8 cellular contexts compared by ENCODE assay signal in genomic region chr11:63536669-63537292, GRCh38. TPM values are rescaled to one million over a fixed set of nuclear protein-coding genes. Genes with fewer than 3 reads are reported as not detected.
A peak's percentile ranks its signal among the peaks of the same experiment; 100 is the strongest.
DNase-seq lines count a peak whose midpoint lies in the region; ATAC-seq and TF ChIP-seq lines count a peak whose summit lies in the region.

TSS of gene PLAAT4 (plus strand) at chr11:63536808. CDS start at chr11:63536869, 61 bp downstream.

- peak; percentile 54 for DNase-seq in DMS 273 (lab: John Stamatoyannopoulos, UW; ENCODE audit: unreplicated experiment)
- no peak for DNase-seq in DMS 273 treated with DMSO at 0.1 percent for 48 hours (lab: John Stamatoyannopoulos, UW)
- DNase-seq in NCI-H1092 (lab: John Stamatoyannopoulos, UW) = peak; percentile 60
- no peak for DNase-seq in activated naive CD8-positive, alpha-beta T cell treated with anti-CD3 and anti-CD28 coated beads, Interleukin-2, amount 50 U/mL, for 24 hours
- DNase-seq in Right ventricle myocardium superior = no peak
- DNase-seq in posterior cingulate gyrus = peak; percentile 29 to 88 (median 53)
- no peak for DNase-seq in BE2C

- no peaks in the 10 kb centered on the region for H3K27me3 Mint-ChIP-seq in activated naive CD8-positive, alpha-beta T cell treated with anti-CD3 and anti-CD28 coated beads, Interleukin-2, amount 50 U/mL, for 24 hours

- ATAC-seq in activated naive CD8-positive, alpha-beta T cell treated with anti-CD3 and anti-CD28 coated beads, Interleukin-2, amount 50 U/mL, for 24 hours = peak; percentile 42
- ATAC-seq in Right ventricle myocardium superior (ENCODE audit: poor library complexity) (peak; percentile 70), GM18858 (IDR thresholded peaks at IDR 0.05; ENCODE audit: unreplicated experiment) (no peak)

- intact Hi-C loops in Right ventricle myocardium superior (cut with DNase I) (no loop called here), posterior cingulate gyrus (cut with DNase I) (no loop called here)

- H3K4me1 Mint-ChIP-seq in activated naive CD8-positive, alpha-beta T cell treated with anti-CD3 and anti-CD28 coated beads, Interleukin-2, amount 50 U/mL, for 24 hours = peaks cover 82% of the 10 kb centered on the region

- H3K4me3 ChIP-seq in BE2C (ENCODE audit: low read depth, low read length) = no peak within 1 kb of the TSS; the same call in 1 of the 2 replicates

- H3K36me3 ChIP-seq in BE2C = no peaks in the 10 kb centered on the region

- H3K4me3 Mint-ChIP-seq in activated naive CD8-positive, alpha-beta T cell treated with anti-CD3 and anti-CD28 coated beads, Interleukin-2, amount 50 U/mL, for 24 hours = peak within 1 kb of the TSS; percentile 82

- H3K9me3 ChIP-seq in BE2C = no peaks in the 10 kb centered on the region

- H3K27ac Mint-ChIP-seq in activated naive CD8-positive, alpha-beta T cell treated with anti-CD3 and anti-CD28 coated beads, Interleukin-2, amount 50 U/mL, for 24 hours = peak within 1 kb of the TSS; percentile 87

- TF ChIP-seq CTCF in BE2C (IDR thresholded peaks at IDR 0.05; ENCODE audit: low read depth, low read length) = no peak

- H3K36me3 Mint-ChIP-seq in activated naive CD8-positive, alpha-beta T cell treated with anti-CD3 and anti-CD28 coated beads, Interleukin-2, amount 50 U/mL, for 24 hours (ENCODE audit: low read depth) = no peaks in the 10 kb centered on the region

- H3K4me1 ChIP-seq in BE2C = no peaks in the 10 kb centered on the region

- no peaks in the 10 kb centered on the region for H3K9me3 Mint-ChIP-seq in activated naive CD8-positive, alpha-beta T cell treated with anti-CD3 and anti-CD28 coated beads, Interleukin-2, amount 50 U/mL, for 24 hours

- H3K27me3 ChIP-seq in BE2C = no peaks in the 10 kb centered on the region

RNA-seq across cellular contexts. Expression of gene PLAAT4, which starts in this region (rescaled TPM):
- 28.3 TPM for total RNA-seq in Right ventricle myocardium superior
- polyA plus RNA-seq in BE2C (2012; ENCODE audit: insufficient read depth, insufficient read length, low read depth) = not detected

Comparison
In these comparisons a context has a peak if more than half of its experiments do, and no peak if none do; other contexts are left out.
1. DNase-seq: peak in DMS 273 (single experiment), NCI-H1092 (single experiment) and posterior cingulate gyrus (10 of 10); none in DMS 273 treated with DMSO at 0.1 percent for 48 hours (single experiment), activated naive CD8-positive, alpha-beta T cell treated with anti-CD3 and anti-CD28 coated beads, Interleukin-2, amount 50 U/mL, for 24 hours (single experiment), Right ventricle myocardium superior (single experiment) and BE2C (single experiment).